8 cellular contexts compared by ENCODE assay signal in genomic region chr19:58009666-58010301, GRCh38. TPM values are rescaled to one million over a fixed set of nuclear protein-coding genes. Genes with fewer than 3 reads are reported as not detected.
A peak's percentile ranks its signal among the peaks of the same experiment; 100 is the strongest.
DNase-seq lines count a peak whose midpoint lies in the region; ATAC-seq and TF ChIP-seq lines count a peak whose summit lies in the region.

No MANE protein-coding gene starts in this region.

- POLR2A ChIA-PET in Caco-2 (lab: Charles Lee): no interaction called here

- no peak overlapping the region for H3K9ac ChIP-seq in parathyroid adenoma

- peak; percentile 81 for DNase-seq in Caco-2
- DNase-seq in RPMI7951 (ENCODE audit: low read depth): peak; percentile 90
- DNase-seq in activated naive CD8-positive, alpha-beta T cell treated with anti-CD3 and anti-CD28 coated beads, Interleukin-2, amount 50 U/mL, for 24 hours: peak; percentile 59
- DNase-seq in Right ventricle myocardium superior: peak; percentile 90
- DNase-seq in uterus: peak; percentile 83 to 92

- H3K36me3 Mint-ChIP-seq in Caco-2 (ENCODE audit: insufficient read depth, unreplicated experiment): peaks cover 8% of the 10 kb centered on the region
- peaks cover 49% of the 10 kb centered on the region for H3K36me3 Mint-ChIP-seq in activated naive CD8-positive, alpha-beta T cell treated with anti-CD3 and anti-CD28 coated beads, Interleukin-2, amount 50 U/mL, for 24 hours (ENCODE audit: low read depth)

- H3K27me3 ChIP-seq in Caco-2 (replicated peaks; ENCODE audit: control insufficient read depth, insufficient read depth, low read length) (no peaks in the 10 kb centered on the region), parathyroid adenoma (ENCODE audit: control insufficient read depth, insufficient read depth, low read length) (no peaks in the 10 kb centered on the region), uterus (no peaks in the 10 kb centered on the region)

- no peaks in the 10 kb centered on the region for H3K27me3 Mint-ChIP-seq in Caco-2 (ENCODE audit: insufficient read depth, unreplicated experiment)
- no peaks in the 10 kb centered on the region for H3K27me3 Mint-ChIP-seq in activated naive CD8-positive, alpha-beta T cell treated with anti-CD3 and anti-CD28 coated beads, Interleukin-2, amount 50 U/mL, for 24 hours

- H3K4me3 ChIP-seq in Caco-2 (ENCODE audit: low read depth, low read length) (peak overlapping the region; percentile 45), parathyroid adenoma (ENCODE audit: low read depth, low read length) (peak overlapping the region; percentile 54), uterus (peak overlapping the region in 1 of 2 donors; percentile 26)

- H3K79me2 ChIP-seq in parathyroid adenoma: no peaks in the 10 kb centered on the region

- peak overlapping the region; percentile 67 for H3K4me3 Mint-ChIP-seq in Caco-2 (ENCODE audit: unreplicated experiment)
- H3K4me3 Mint-ChIP-seq in activated naive CD8-positive, alpha-beta T cell treated with anti-CD3 and anti-CD28 coated beads, Interleukin-2, amount 50 U/mL, for 24 hours: peak overlapping the region; percentile 46

- no peak for TF ChIP-seq CTCF in Caco-2 (IDR thresholded peaks at IDR 0.05; ENCODE audit: insufficient read depth in 1 of 2, low read depth in 1 of 2, low read length in 1 of 2, severe bottlenecking in 1 of 2, unreplicated experiment in 1 of 2)
- TF ChIP-seq CTCF in parathyroid adenoma (IDR thresholded peaks at IDR 0.05): no peak
- TF ChIP-seq CTCF in uterus (IDR thresholded peaks at IDR 0.05): no peak

- H3K4me2 ChIP-seq in parathyroid adenoma (ENCODE audit: low read length): peak overlapping the region; percentile 71

- H3K9me3 ChIP-seq in Caco-2: peaks cover 11% of the 10 kb centered on the region; the same call in 1 of the 2 replicates
- no peaks in the 10 kb centered on the region for H3K9me3 ChIP-seq in parathyroid adenoma (ENCODE audit: control insufficient read depth, low read length)
- peaks cover 0 to 25% of the 10 kb centered on the region in 2 donors for H3K9me3 ChIP-seq in uterus

- intact Hi-C loops in Caco-2 (cut with micrococcal nuclease; ENCODE audit: unreplicated experiment): no loop called here
- intact Hi-C loops in Right ventricle myocardium superior (cut with DNase I): no loop called here
- intact Hi-C loops in uterus (cut with DNase I; ENCODE audit: low total_unique reads): no loop called here

- peak overlapping the region; percentile 62 for H3K27ac ChIP-seq in parathyroid adenoma
- H3K27ac ChIP-seq in uterus: peak overlapping the region in 1 of 2 donors; percentile 60

- peak overlapping the region; percentile 45 for H3K27ac Mint-ChIP-seq in Caco-2 (ENCODE audit: unreplicated experiment)
- H3K27ac Mint-ChIP-seq in activated naive CD8-positive, alpha-beta T cell treated with anti-CD3 and anti-CD28 coated beads, Interleukin-2, amount 50 U/mL, for 24 hours: no peak overlapping the region

- H3K9me3 Mint-ChIP-seq in Caco-2 (ENCODE audit: unreplicated experiment): peaks cover 50% of the 10 kb centered on the region
- H3K9me3 Mint-ChIP-seq in activated naive CD8-positive, alpha-beta T cell treated with anti-CD3 and anti-CD28 coated beads, Interleukin-2, amount 50 U/mL, for 24 hours: peaks cover 63% of the 10 kb centered on the region

- no peaks in the 10 kb centered on the region for H3K36me3 ChIP-seq in Caco-2 (ENCODE audit: control insufficient read depth, insufficient read depth, low read length)
- no peaks in the 10 kb centered on the region for H3K36me3 ChIP-seq in parathyroid adenoma (ENCODE audit: control insufficient read depth, insufficient read depth, low read length)
- no peaks in the 10 kb centered on the region for H3K36me3 ChIP-seq in uterus

- no peaks in the 10 kb centered on the region for H3K4me1 Mint-ChIP-seq in Caco-2 (ENCODE audit: low read depth, unreplicated experiment)
- peaks cover 4% of the 10 kb centered on the region for H3K4me1 Mint-ChIP-seq in activated naive CD8-positive, alpha-beta T cell treated with anti-CD3 and anti-CD28 coated beads, Interleukin-2, amount 50 U/mL, for 24 hours

- H3K4me1 ChIP-seq in Caco-2: no peaks in the 10 kb centered on the region
- H3K4me1 ChIP-seq in parathyroid adenoma: no peaks in the 10 kb centered on the region
- H3K4me1 ChIP-seq in uterus: no peaks in the 10 kb centered on the region

- CTCF ChIA-PET in Caco-2 (lab: Charles Lee): no interaction called here

- ATAC-seq in HG03139 (IDR thresholded peaks at IDR 0.05; ENCODE audit: unreplicated experiment) (peak; percentile 87), Right ventricle myocardium superior (ENCODE audit: poor library complexity) (peak; percentile 98), GM19455 (IDR thresholded peaks at IDR 0.05; ENCODE audit: unreplicated experiment) (no peak)
- peak; percentile 57 for ATAC-seq in activated naive CD8-positive, alpha-beta T cell treated with anti-CD3 and anti-CD28 coated beads, Interleukin-2, amount 50 U/mL, for 24 hours

- TF ChIP-seq POLR2A in uterus (IDR thresholded peaks at IDR 0.05): peak in 1 of 2 donors; percentile 31

- no TSS peak for BruUV-seq in Caco-2 (replicated peaks; lab: Mats Ljungman, UMichigan)

- H2AFZ ChIP-seq in parathyroid adenoma: peak overlapping the region; percentile 87

RNA-seq across cellular contexts. Expression of gene ZNF606, which starts 7.2 kb away (rescaled TPM):
- total RNA-seq in Caco-2 (2022): 13.0 and 13.9 TPM in 2 replicates
- total RNA-seq in RPMI7951 (2014; rRNA removed; shearing (Covaris generic)): 6.4 and 8.6 TPM in 2 replicates
- 15.0 TPM for total RNA-seq in Right ventricle myocardium superior
- 10 to 100 TPM in 3 of 4 donors, 1 to 10 TPM in 1; 5.6 to 61.7 (median 30.4) TPM for total RNA-seq in uterus

RNA-seq across cellular contexts. Expression of gene ZSCAN1, which starts 24.0 kb away (rescaled TPM):
- total RNA-seq in Caco-2 (2022) (not detected in 2 replicates), Right ventricle myocardium superior (not detected), uterus (not detected)
- total RNA-seq in RPMI7951 (2014; rRNA removed; shearing (Covaris generic)): not detected in 2 replicates

RNA-seq across cellular contexts. Expression of gene C19orf18, which starts 35.5 kb away (rescaled TPM):
- total RNA-seq in Caco-2 (2022): 0.45 TPM in 1 of 2 replicates, not detected in the other
- total RNA-seq in RPMI7951 (2014; rRNA removed; shearing (Covaris generic)): not detected in 2 replicates
- 2.4 TPM for total RNA-seq in Right ventricle myocardium superior
- 1 to 10 TPM in 1 of 4 donors, not detected in 3; 2.7 TPM for total RNA-seq in uterus

RNA-seq across cellular contexts. Expression of gene ZNF135, which starts 49.3 kb away (rescaled TPM):
- not detected in 2 replicates for total RNA-seq in Caco-2 (2022)
- 0.72 and 0.88 TPM in 2 replicates for total RNA-seq in RPMI7951 (2014; rRNA removed; shearing (Covaris generic))
- total RNA-seq in Right ventricle myocardium superior: 3.4 TPM
- 10 to 100 TPM in 3 of 4 donors, 1 to 10 TPM in 1; 6.2 to 18.6 (median 15.3) TPM for total RNA-seq in uterus
